1 cellular context compared by ENCODE assay signal in the genomic region with DNA sequence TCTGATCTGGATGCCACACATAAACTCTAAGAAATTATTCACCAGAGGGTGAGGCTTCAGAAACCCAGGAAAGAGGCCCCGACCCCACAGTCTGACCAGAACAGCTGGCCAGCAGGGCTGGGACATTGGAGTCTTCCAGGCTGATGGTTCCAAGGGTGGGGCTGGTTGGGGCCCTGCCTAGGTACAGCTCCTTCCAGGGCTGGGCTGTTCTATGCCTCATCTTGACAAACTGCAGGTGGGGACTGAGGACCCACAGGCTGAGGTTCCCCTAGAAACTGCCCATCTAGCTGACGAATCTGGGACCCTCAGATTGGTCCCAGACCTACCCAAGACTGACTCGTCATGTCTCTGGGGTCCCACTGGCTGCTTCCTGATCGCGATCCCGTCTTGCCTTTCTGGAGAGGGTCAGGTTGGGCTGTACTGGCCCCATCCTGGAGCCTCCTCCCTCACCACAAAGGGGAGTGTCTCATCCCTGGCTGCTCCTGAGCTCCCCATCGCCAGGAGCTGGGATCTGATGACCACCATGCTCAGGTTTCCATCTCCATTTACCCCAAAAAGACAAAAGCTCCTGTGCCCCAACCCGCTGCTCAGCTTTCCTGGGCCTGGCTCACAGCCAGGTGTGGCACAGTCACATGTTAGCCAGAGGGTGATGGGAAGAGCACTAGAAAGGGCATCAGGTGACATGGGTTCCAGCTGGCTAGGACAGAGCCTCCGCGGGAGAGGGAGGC.
TF ChIP-seq lines count a peak whose summit lies in the region.

No MANE protein-coding gene starts in this region.

TF ChIP-seq in H1, 55 proteins besides CTCF, POLR2A, EP300 and RAD21:
- no peak for TF ChIP-seq RBBP5 (IDR thresholded peaks at IDR 0.05; ENCODE audit: borderline replicate concordance, low read depth, low read length)
- no peak for TF ChIP-seq CTBP2 (IDR thresholded peaks at IDR 0.05; ENCODE audit: borderline replicate concordance, insufficient read depth, insufficient read length, low read length)
- no peak for TF ChIP-seq GTF2F1 (IDR thresholded peaks at IDR 0.05; ENCODE audit: borderline replicate concordance, low read depth, low read length)
- no peak for TF ChIP-seq POLR2AphosphoS5 (IDR thresholded peaks at IDR 0.05; ENCODE audit: low read depth, low read length)
- TF ChIP-seq, protein P1, sequence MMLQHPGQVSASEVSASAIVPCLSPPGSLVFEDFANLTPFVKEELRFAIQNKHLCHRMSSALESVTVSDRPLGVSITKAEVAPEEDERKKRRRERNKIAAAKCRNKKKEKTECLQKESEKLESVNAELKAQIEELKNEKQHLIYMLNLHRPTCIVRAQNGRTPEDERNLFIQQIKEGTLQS (IDR thresholded peaks at IDR 0.05; ENCODE audit: insufficient read depth, low read depth, low read length), result no peak
- no peak for TF ChIP-seq JUN (IDR thresholded peaks at IDR 0.05; ENCODE audit: low read depth, low read length)
- TF ChIP-seq POU5F1 (IDR thresholded peaks at IDR 0.05; ENCODE audit: low read depth, low read length), result no peak
- TF ChIP-seq HDAC6 (IDR thresholded peaks at IDR 0.05; ENCODE audit: low read depth, low read length), result no peak
- no peak for TF ChIP-seq SIN3A (conservative IDR thresholded peaks at IDR 0.05 in 1 of 2, IDR thresholded peaks at IDR 0.05 in 1 of 2; ENCODE audit: low read depth in 1 of 2, low read length in 2 of 2)
- no peak for TF ChIP-seq NRF1 (IDR thresholded peaks at IDR 0.05; ENCODE audit: low read depth, low read length)
- TF ChIP-seq, protein P2, sequence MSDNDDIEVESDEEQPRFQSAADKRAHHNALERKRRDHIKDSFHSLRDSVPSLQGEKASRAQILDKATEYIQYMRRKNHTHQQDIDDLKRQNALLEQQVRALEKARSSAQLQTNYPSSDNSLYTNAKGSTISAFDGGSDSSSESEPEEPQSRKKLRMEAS (IDR thresholded peaks at IDR 0.05), result no peak
- TF ChIP-seq JUND (IDR thresholded peaks at IDR 0.05; ENCODE audit: low read length), result no peak
